In the genomic region with DNA sequence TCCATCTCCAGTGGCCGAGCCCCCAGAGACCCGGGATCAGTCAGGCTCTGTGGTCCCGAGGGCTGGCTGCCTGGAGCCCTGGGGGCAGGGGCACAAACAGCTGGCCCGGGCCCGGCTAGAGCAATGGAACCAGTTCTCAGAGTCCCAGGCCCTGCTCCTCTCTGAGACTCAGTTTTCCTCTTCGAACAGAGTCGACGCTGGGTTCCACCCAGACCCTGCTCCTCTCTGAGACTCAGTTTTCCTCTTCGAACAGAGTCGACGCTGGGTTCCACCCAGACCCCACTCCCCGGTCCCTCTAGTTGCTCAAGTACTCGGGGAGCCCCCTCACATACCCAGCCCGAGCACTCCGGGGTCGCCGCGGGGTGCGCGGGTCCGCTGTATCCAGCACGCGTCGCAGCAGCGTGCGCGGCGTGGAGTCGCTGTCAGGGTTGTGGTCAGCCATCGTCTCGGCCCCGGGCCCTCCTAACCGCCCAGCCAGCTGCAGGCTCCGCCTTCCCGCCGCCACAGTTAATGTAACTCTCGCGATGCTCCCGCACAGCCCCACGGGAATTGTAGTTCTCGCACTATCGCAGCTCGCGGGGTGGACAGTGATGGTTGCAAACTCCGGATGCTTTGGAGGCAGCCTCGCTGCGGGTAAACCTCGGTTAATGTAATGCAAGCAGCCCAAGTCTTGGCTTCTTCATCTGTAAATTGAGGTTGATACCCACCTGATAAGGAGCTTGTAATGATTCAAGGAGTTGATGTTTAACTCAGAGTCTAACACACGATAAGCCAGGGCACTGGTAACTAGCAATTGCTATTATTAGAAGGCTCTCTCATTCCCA, we compare ENCODE assay signal across 1 cellular context.
A peak's percentile ranks its signal among the peaks of the same experiment; 100 is the strongest.
TF ChIP-seq lines count a peak whose summit lies in the region.

No MANE protein-coding gene starts in this region.

TF ChIP-seq in K562, 482 proteins besides CTCF, POLR2A, EP300 and RAD21 (continues in another document):
- TF ChIP-seq NFIX (CRISPR knock-in tag; IDR thresholded peaks at IDR 0.05; ENCODE audit: low read depth) = no peak
- TF ChIP-seq ELF2 (CRISPR knock-in tag; IDR thresholded peaks at IDR 0.05) = peak; percentile 17; the same call in 1 of the 2 replicates
- TF ChIP-seq, protein P1, sequence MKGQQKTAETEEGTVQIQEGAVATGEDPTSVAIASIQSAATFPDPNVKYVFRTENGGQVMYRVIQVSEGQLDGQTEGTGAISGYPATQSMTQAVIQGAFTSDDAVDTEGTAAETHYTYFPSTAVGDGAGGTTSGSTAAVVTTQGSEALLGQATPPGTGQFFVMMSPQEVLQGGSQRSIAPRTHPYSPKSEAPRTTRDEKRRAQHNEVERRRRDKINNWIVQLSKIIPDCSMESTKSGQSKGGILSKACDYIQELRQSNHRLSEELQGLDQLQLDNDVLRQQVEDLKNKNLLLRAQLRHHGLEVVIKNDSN (CRISPR knock-in tag; IDR thresholded peaks at IDR 0.05) = peak; percentile 19; the same call in 1 of the 2 replicates
- no peak for TF ChIP-seq CBX5 (IDR thresholded peaks at IDR 0.05; ENCODE audit: borderline replicate concordance, low read depth)
- TF ChIP-seq, protein P2, sequence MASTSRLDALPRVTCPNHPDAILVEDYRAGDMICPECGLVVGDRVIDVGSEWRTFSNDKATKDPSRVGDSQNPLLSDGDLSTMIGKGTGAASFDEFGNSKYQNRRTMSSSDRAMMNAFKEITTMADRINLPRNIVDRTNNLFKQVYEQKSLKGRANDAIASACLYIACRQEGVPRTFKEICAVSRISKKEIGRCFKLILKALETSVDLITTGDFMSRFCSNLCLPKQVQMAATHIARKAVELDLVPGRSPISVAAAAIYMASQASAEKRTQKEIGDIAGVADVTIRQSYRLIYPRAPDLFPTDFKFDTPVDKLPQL (IDR thresholded peaks at IDR 0.05; ENCODE audit: extremely low read depth, insufficient read length) = no peak
- TF ChIP-seq ZBTB17 (CRISPR knock-in tag; IDR thresholded peaks at IDR 0.05) = no peak
- no peak for TF ChIP-seq HMGN3 (IDR thresholded peaks at IDR 0.05; ENCODE audit: borderline replicate concordance, extremely low read depth, insufficient read length, low read depth, low read length)
- TF ChIP-seq HSF4 (CRISPR knock-in tag; IDR thresholded peaks at IDR 0.05; ENCODE audit: borderline replicate concordance) = no peak
- no peak for TF ChIP-seq HDAC8 (tag; IDR thresholded peaks at IDR 0.05)
- TF ChIP-seq, protein P3, sequence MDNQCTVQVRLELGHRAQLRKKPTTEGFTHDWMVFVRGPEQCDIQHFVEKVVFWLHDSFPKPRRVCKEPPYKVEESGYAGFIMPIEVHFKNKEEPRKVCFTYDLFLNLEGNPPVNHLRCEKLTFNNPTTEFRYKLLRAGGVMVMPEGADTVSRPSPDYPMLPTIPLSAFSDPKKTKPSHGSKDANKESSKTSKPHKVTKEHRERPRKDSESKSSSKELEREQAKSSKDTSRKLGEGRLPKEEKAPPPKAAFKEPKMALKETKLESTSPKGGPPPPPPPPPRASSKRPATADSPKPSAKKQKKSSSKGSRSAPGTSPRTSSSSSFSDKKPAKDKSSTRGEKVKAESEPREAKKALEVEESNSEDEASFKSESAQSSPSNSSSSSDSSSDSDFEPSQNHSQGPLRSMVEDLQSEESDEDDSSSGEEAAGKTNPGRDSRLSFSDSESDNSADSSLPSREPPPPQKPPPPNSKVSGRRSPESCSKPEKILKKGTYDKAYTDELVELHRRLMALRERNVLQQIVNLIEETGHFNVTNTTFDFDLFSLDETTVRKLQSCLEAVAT (IDR thresholded peaks at IDR 0.05) = no peak
- TF ChIP-seq ATF7 (IDR thresholded peaks at IDR 0.05) = peak; percentile 64; the same call in 1 of the 2 replicates
- TF ChIP-seq, protein P4, sequence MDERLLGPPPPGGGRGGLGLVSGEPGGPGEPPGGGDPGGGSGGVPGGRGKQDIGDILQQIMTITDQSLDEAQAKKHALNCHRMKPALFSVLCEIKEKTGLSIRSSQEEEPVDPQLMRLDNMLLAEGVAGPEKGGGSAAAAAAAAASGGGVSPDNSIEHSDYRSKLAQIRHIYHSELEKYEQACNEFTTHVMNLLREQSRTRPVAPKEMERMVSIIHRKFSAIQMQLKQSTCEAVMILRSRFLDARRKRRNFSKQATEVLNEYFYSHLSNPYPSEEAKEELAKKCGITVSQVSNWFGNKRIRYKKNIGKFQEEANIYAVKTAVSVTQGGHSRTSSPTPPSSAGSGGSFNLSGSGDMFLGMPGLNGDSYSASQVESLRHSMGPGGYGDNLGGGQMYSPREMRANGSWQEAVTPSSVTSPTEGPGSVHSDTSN (CRISPR knock-in tag; IDR thresholded peaks at IDR 0.05; ENCODE audit: low read depth) = no peak
- TF ChIP-seq, protein P4 (tag; conservative IDR thresholded peaks at IDR 0.05; ENCODE audit: low read depth) = no peak
- peak; percentile 61; the same call in 1 of the 2 replicates for TF ChIP-seq ZNF263 (CRISPR knock-in tag; IDR thresholded peaks at IDR 0.05; ENCODE audit: borderline replicate concordance)
- TF ChIP-seq, protein P5, sequence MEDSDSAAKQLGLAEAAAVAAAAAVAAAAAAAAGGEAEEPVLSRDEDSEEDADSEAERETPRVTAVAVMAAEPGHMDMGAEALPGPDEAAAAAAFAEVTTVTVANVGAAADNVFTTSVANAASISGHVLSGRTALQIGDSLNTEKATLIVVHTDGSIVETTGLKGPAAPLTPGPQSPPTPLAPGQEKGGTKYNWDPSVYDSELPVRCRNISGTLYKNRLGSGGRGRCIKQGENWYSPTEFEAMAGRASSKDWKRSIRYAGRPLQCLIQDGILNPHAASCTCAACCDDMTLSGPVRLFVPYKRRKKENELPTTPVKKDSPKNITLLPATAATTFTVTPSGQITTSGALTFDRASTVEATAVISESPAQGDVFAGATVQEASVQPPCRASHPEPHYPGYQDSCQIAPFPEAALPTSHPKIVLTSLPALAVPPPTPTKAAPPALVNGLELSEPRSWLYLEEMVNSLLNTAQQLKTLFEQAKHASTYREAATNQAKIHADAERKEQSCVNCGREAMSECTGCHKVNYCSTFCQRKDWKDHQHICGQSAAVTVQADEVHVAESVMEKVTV (CRISPR knock-in tag; IDR thresholded peaks at IDR 0.05) = no peak
- TF ChIP-seq TCF7L2 (IDR thresholded peaks at IDR 0.05; ENCODE audit: low read depth, low read length) = no peak
- no peak for TF ChIP-seq MTA2 (IDR thresholded peaks at IDR 0.05; ENCODE audit: low read depth)
- TF ChIP-seq PRPF4 (IDR thresholded peaks at IDR 0.05; ENCODE audit: insufficient read depth, low read depth, low read length, poor library complexity, severe bottlenecking) = no peak
- TF ChIP-seq HDAC3 (IDR thresholded peaks at IDR 0.05; ENCODE audit: borderline replicate concordance, partially characterized antibody) = no peak
- TF ChIP-seq MYC (IDR thresholded peaks at IDR 0.05; ENCODE audit: low read depth, low read length) = peak; percentile 91
- TF ChIP-seq MYC (CRISPR knock-in tag; IDR thresholded peaks at IDR 0.05; ENCODE audit: borderline replicate concordance, low read depth) = peak; percentile 80; the same call in 1 of the 2 replicates
- no peak for TF ChIP-seq LARP7 (IDR thresholded peaks at IDR 0.05)
- no peak for TF ChIP-seq ZNF274 (IDR thresholded peaks at IDR 0.05; ENCODE audit: borderline replicate concordance, low read depth, low read length)
- TF ChIP-seq ZNF324 (CRISPR knock-in tag; IDR thresholded peaks at IDR 0.05) = no peak
- no peak for TF ChIP-seq EZH2 (IDR thresholded peaks at IDR 0.05; ENCODE audit: borderline replicate concordance, low read depth, low read length)
- TF ChIP-seq ZNF57 (CRISPR knock-in tag; IDR thresholded peaks at IDR 0.05) = no peak
- no peak for TF ChIP-seq CAMTA2 (CRISPR knock-in tag; conservative IDR thresholded peaks at IDR 0.05)
- no peak for TF ChIP-seq MYNN (IDR thresholded peaks at IDR 0.05)
- no peak for TF ChIP-seq MYNN (CRISPR knock-in tag; IDR thresholded peaks at IDR 0.05)
- TF ChIP-seq SRSF9 (IDR thresholded peaks at IDR 0.05; ENCODE audit: borderline replicate concordance, low read depth, low read length) = no peak
- TF ChIP-seq, protein P6, sequence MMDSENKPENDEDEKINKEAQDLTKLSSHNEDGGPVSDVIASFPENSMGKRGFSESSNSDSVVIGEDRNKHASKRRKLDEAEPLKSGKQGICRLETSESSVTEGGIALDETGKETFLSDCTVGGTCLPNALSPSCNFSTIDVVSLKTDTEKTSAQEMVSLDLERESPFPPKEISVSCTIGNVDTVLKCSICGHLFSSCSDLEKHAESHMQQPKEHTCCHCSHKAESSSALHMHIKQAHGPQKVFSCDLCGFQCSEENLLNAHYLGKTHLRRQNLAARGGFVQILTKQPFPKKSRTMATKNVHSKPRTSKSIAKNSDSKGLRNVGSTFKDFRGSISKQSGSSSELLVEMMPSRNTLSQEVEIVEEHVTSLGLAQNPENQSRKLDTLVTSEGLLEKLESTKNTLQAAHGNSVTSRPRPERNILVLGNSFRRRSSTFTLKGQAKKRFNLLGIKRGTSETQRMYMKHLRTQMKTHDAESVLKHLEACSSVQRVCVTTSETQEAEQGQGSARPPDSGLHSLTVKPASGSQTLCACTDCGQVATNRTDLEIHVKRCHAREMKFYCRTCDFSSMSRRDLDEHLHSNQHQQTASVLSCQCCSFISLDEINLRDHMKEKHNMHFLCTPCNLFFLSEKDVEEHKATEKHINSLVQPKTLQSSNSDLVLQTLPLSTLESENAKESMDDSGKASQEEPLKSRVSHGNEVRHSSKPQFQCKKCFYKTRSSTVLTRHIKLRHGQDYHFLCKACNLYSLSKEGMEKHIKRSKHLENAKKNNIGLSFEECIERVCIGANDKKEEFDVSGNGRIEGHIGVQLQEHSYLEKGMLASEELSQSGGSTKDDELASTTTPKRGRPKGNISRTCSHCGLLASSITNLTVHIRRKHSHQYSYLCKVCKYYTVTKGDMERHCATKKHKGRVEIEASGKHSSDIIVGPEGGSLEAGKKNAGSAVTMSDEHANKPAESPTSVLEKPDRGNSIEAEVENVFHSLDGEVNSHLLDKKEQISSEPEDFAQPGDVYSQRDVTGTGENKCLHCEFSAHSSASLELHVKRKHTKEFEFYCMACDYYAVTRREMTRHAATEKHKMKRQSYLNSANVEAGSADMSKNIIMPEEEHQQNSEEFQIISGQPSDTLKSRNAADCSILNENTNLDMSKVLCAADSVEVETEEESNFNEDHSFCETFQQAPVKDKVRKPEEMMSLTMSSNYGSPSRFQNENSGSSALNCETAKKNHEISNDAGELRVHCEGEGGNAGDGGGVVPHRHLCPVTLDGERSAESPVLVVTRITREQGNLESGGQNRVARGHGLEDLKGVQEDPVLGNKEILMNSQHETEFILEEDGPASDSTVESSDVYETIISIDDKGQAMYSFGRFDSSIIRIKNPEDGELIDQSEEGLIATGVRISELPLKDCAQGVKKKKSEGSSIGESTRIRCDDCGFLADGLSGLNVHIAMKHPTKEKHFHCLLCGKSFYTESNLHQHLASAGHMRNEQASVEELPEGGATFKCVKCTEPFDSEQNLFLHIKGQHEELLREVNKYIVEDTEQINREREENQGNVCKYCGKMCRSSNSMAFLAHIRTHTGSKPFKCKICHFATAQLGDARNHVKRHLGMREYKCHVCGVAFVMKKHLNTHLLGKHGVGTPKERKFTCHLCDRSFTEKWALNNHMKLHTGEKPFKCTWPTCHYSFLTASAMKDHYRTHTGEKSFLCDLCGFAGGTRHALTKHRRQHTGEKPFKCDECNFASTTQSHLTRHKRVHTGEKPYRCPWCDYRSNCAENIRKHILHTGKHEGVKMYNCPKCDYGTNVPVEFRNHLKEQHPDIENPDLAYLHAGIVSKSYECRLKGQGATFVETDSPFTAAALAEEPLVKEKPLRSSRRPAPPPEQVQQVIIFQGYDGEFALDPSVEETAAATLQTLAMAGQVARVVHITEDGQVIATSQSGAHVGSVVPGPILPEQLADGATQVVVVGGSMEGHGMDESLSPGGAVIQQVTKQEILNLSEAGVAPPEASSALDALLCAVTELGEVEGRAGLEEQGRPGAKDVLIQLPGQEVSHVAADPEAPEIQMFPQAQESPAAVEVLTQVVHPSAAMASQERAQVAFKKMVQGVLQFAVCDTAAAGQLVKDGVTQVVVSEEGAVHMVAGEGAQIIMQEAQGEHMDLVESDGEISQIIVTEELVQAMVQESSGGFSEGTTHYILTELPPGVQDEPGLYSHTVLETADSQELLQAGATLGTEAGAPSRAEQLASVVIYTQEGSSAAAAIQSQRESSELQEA (IDR thresholded peaks at IDR 0.05; ENCODE audit: low read depth) = no peak
- TF ChIP-seq, protein P7, sequence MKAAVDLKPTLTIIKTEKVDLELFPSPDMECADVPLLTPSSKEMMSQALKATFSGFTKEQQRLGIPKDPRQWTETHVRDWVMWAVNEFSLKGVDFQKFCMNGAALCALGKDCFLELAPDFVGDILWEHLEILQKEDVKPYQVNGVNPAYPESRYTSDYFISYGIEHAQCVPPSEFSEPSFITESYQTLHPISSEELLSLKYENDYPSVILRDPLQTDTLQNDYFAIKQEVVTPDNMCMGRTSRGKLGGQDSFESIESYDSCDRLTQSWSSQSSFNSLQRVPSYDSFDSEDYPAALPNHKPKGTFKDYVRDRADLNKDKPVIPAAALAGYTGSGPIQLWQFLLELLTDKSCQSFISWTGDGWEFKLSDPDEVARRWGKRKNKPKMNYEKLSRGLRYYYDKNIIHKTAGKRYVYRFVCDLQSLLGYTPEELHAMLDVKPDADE (conservative IDR thresholded peaks at IDR 0.05; ENCODE audit: control insufficient read depth, low read depth, low read length) = peak; percentile 94; the same call in 1 of the 2 replicates
- peak in 1 of 2 experiments; percentile 92; a peak in 2 of 4 replicates for TF ChIP-seq HDAC1 (IDR thresholded peaks at IDR 0.05)
- TF ChIP-seq TFAM (CRISPR knock-in tag; conservative IDR thresholded peaks at IDR 0.05) = no peak
- 0 out of 4 replicates have a peak, but pooled peaks of 1 of the 2 experiments have one; percentile 15 for TF ChIP-seq SRF (CRISPR knock-in tag; IDR thresholded peaks at IDR 0.05)
- peak; percentile 99 for TF ChIP-seq RBFOX2 (IDR thresholded peaks at IDR 0.05; ENCODE audit: low read depth, low read length)
- TF ChIP-seq, protein P8, sequence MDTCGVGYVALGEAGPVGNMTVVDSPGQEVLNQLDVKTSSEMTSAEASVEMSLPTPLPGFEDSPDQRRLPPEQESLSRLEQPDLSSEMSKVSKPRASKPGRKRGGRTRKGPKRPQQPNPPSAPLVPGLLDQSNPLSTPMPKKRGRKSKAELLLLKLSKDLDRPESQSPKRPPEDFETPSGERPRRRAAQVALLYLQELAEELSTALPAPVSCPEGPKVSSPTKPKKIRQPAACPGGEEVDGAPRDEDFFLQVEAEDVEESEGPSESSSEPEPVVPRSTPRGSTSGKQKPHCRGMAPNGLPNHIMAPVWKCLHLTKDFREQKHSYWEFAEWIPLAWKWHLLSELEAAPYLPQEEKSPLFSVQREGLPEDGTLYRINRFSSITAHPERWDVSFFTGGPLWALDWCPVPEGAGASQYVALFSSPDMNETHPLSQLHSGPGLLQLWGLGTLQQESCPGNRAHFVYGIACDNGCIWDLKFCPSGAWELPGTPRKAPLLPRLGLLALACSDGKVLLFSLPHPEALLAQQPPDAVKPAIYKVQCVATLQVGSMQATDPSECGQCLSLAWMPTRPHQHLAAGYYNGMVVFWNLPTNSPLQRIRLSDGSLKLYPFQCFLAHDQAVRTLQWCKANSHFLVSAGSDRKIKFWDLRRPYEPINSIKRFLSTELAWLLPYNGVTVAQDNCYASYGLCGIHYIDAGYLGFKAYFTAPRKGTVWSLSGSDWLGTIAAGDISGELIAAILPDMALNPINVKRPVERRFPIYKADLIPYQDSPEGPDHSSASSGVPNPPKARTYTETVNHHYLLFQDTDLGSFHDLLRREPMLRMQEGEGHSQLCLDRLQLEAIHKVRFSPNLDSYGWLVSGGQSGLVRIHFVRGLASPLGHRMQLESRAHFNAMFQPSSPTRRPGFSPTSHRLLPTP (IDR thresholded peaks at IDR 0.05; ENCODE audit: borderline replicate concordance, extremely low read depth, insufficient read length) = no peak
